21 cellular contexts compared by ENCODE assay signal in genomic region chr18:49303376-49303775, GRCh38.
DNase-seq lines count a peak whose midpoint lies in the region; ATAC-seq, FAIRE-seq and TF ChIP-seq lines count a peak whose summit lies in the region.
"Had no signal": no experiment of that assay in that cellular context is flagged by ENCODE, and none has a peak within 500 bp of the region (broad histone marks: within the 10 kb centered on the region; RNA-seq: fewer than 3 reads in every experiment).

No MANE protein-coding gene starts in this region.

- TF ChIP-seq CTCF in kidney (IDR thresholded peaks at IDR 0.05; ENCODE audit: borderline replicate concordance, extremely low read depth, insufficient read depth), result no peak

- FAIRE-seq in kidney (lab: Jason Lieb, UNC), result no peak
- FAIRE-seq: A204.1, GM19239, H1, HepG2 had no signal

- H3K9me3 ChIP-seq in kidney (ENCODE audit: control insufficient read depth in 1 of 2, low read length in 2 of 2), result peaks cover 0 to 5% of the 10 kb centered on the region in 2 donors

- H3K9ac ChIP-seq in kidney (ENCODE audit: low read length in 2 of 2), result no peak overlapping the region

- no peak overlapping the region for H3K4me3 ChIP-seq in kidney (ENCODE audit: low read length in 2 of 2)

- H3K27ac ChIP-seq in kidney (ENCODE audit: low read depth in 2 of 2, low read length in 2 of 2), result no peak overlapping the region

- no peak for TF ChIP-seq RAD21 in Ishikawa (IDR thresholded peaks at IDR 0.05; ENCODE audit: low read depth)

- intact Hi-C loops in kidney (cut with DNase I), result no loop called here

- TF ChIP-seq EP300 in Ishikawa (IDR thresholded peaks at IDR 0.05; ENCODE audit: borderline replicate concordance), result no peak

- H3K36me3 ChIP-seq in kidney (ENCODE audit: control insufficient read depth in 1 of 2, insufficient read depth in 2 of 2, low read length in 2 of 2), result no peaks in the 10 kb centered on the region

- DNase-seq in glomerular visceral epithelial cell (ENCODE audit: extremely low spot score) (peak; percentile 13), renal cortical epithelial cell (ENCODE audit: low read depth) (peak; percentile 9), kidney (no peak), AG08395 (ENCODE audit: low spot score) (no peak)
- DNase-seq: ACHN; AML-193; C1 segment of cervical spinal cord; CD4-positive, CD25-positive, alpha-beta regulatory T cell; CD8-positive, alpha-beta memory T cell; COR-L47; DMS153; DMS79; GF-D8; H9; KG1 had no signal

- H3K4me1 ChIP-seq in kidney (ENCODE audit: control insufficient read depth in 1 of 2, insufficient read depth in 1 of 2, low read depth in 1 of 2, low read length in 2 of 2), result peaks cover 0 to 2% of the 10 kb centered on the region in 2 donors

- ATAC-seq in GM18861 (IDR thresholded peaks at IDR 0.05; ENCODE audit: unreplicated experiment), result no peak
- ATAC-seq: HepG2 had no signal

TF ChIP-seq in Ishikawa, 13 proteins besides CTCF, POLR2A, EP300 and RAD21:
- TF ChIP-seq EGR1 (IDR thresholded peaks at IDR 0.05), result no peak
- TF ChIP-seq TCF12 (IDR thresholded peaks at IDR 0.05; ENCODE audit: low read depth), result no peak
- TF ChIP-seq MAX (IDR thresholded peaks at IDR 0.05), result peak; percentile 44; the same call in 1 of the 2 replicates
- TF ChIP-seq USF1 (IDR thresholded peaks at IDR 0.05), result peak; percentile 50; the same call in 1 of the 2 replicates
- no peak for TF ChIP-seq CREB1 (IDR thresholded peaks at IDR 0.05; ENCODE audit: low read depth)

Comparison
In these comparisons a context has a peak if more than half of its experiments do, and no peak if none do; other contexts are left out.
1. DNase-seq: peak in glomerular visceral epithelial cell (single experiment) and renal cortical epithelial cell (single experiment); none in kidney (single experiment) and AG08395 (single experiment).